In the genomic region with DNA sequence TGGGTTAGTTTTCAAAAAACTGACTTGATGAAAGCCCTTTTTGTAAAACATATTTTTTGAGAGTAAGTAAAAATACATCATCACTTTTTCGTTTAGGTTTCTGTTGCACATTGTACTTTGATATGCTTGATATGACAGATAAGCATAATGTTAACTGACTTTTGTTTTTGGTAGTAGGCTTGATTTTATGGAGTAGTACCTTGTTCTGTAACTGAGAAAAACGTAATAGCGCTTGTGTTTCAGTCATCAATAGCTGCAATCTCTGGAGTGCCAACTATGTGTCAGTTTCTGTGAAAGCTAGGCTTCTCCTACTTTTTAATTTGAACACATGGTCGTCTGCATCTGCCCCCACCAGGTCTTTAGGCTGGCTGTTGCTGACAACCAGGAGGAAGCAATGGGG, we compare ENCODE assay signal across 9 cellular contexts. TPM values are rescaled to one million over a fixed set of nuclear protein-coding genes. Genes with fewer than 3 reads are reported as not detected.
DNase-seq lines count a peak whose midpoint lies in the region; ATAC-seq and TF ChIP-seq lines count a peak whose summit lies in the region.
"Had no signal": no experiment of that assay in that cellular context is flagged by ENCODE, and none has a peak within 500 bp of the region (broad histone marks: within the 10 kb centered on the region; RNA-seq: fewer than 3 reads in every experiment).

No MANE protein-coding gene starts in this region.

- no peak for TF ChIP-seq EP300 in stomach (IDR thresholded peaks at IDR 0.05)

- H3K36me3 Mint-ChIP-seq in activated T-cell treated with anti-CD3 and anti-CD28 coated beads, Interleukin-2, amount 50 U/mL, for 72 hours (ENCODE audit: insufficient read depth in 2 of 2), result peaks cover 2 to 18% of the 10 kb centered on the region in 2 donors
- H3K36me3 Mint-ChIP-seq in activated CD4-positive, alpha-beta memory T cell treated with anti-CD3 and anti-CD28 coated beads for 36 hours, result peaks cover 3% of the 10 kb centered on the region

- CTCF ChIA-PET in activated CD4-positive, alpha-beta memory T cell treated with anti-CD3 and anti-CD28 coated beads for 36 hours (lab: Charles Lee), result interaction anchor here (1.0 to 1.7 kb wide), 3 partner anchors 26 to 263 kb away, joined by 3 to 5 read pairs (median 4); no protein-coding TSS in a partner anchor

- WGBS in stomach, 5 donors, result 49 to 58% (median 55%) methylated on average over 4 of the region's 4 CpGs

- peak; percentile 52 to 54 for ATAC-seq in activated T-cell treated with anti-CD3 and anti-CD28 coated beads, Interleukin-2, amount 50 U/mL, for 72 hours (replicated peaks in 1 of 2)
- ATAC-seq in omental fat pad (ENCODE audit: low FRiP score), result no peak

- POLR2A ChIA-PET in activated CD4-positive, alpha-beta memory T cell treated with anti-CD3 and anti-CD28 coated beads for 36 hours (lab: Charles Lee), result interaction anchor here (2.5 to 4.3 kb wide), 4 partner anchors 26 to 302 kb away, joined by 10 to 33 read pairs (median 22); a partner anchor contains a TSS

- intact Hi-C loops in activated CD4-positive, alpha-beta memory T cell treated with anti-CD3 and anti-CD28 coated beads for 36 hours (cut with micrococcal nuclease), result loop anchor here (1.0 to 10.0 kb wide), 4 partner anchors 38 to 1616 kb away; a partner anchor contains a TSS
- intact Hi-C loops in stomach (cut with DNase I; ENCODE audit: low total_unique reads), result no loop called here

- in situ Hi-C loops in KBM-7 (cut with MboI; ENCODE audit: low pct_unique_long_range_greater_than_20kb, low sequenced_read_pairs), result no loop called here

- H3K27me3 ChIP-seq in stomach, result no peaks in the 10 kb centered on the region

- no peaks in the 10 kb centered on the region for H3K27me3 Mint-ChIP-seq in activated T-cell treated with anti-CD3 and anti-CD28 coated beads, Interleukin-2, amount 50 U/mL, for 72 hours (ENCODE audit: low read depth)
- H3K27me3 Mint-ChIP-seq in activated CD4-positive, alpha-beta memory T cell treated with anti-CD3 and anti-CD28 coated beads for 36 hours, result no peaks in the 10 kb centered on the region

- H3K9me3 Mint-ChIP-seq in activated T-cell treated with anti-CD3 and anti-CD28 coated beads, Interleukin-2, amount 50 U/mL, for 72 hours, result no peaks in the 10 kb centered on the region
- no peaks in the 10 kb centered on the region for H3K9me3 Mint-ChIP-seq in activated CD4-positive, alpha-beta memory T cell treated with anti-CD3 and anti-CD28 coated beads for 36 hours

- TF ChIP-seq POLR2A in stomach (IDR thresholded peaks at IDR 0.05), result no peak

- H3K9me3 ChIP-seq in stomach, result no peaks in the 10 kb centered on the region
- H3K9me3 ChIP-seq: prostate gland had no signal

- peak overlapping the region; percentile 94 to 98 for H3K4me3 Mint-ChIP-seq in activated T-cell treated with anti-CD3 and anti-CD28 coated beads, Interleukin-2, amount 50 U/mL, for 72 hours
- peak overlapping the region; percentile 88 for H3K4me3 Mint-ChIP-seq in activated CD4-positive, alpha-beta memory T cell treated with anti-CD3 and anti-CD28 coated beads for 36 hours

- H3K27ac Mint-ChIP-seq in activated T-cell treated with anti-CD3 and anti-CD28 coated beads, Interleukin-2, amount 50 U/mL, for 72 hours, result peak overlapping the region; percentile 92
- peak overlapping the region; percentile 95 for H3K27ac Mint-ChIP-seq in activated CD4-positive, alpha-beta memory T cell treated with anti-CD3 and anti-CD28 coated beads for 36 hours

- peak overlapping the region in 1 of 5 donors; percentile 79 for H3K27ac ChIP-seq in stomach

- peak overlapping the region; percentile 90 for H3K4me3 ChIP-seq in iPS-11a (ENCODE audit: low read depth, low read length)
- peak overlapping the region in 3 of 4 donors; percentile 79 to 98 (median 91) for H3K4me3 ChIP-seq in stomach

- peaks cover 14 to 41% (median 30%) of the 10 kb centered on the region in 4 donors for H3K4me1 ChIP-seq in stomach
- H3K4me1 ChIP-seq: prostate gland had no signal

- peaks cover 72% of the 10 kb centered on the region for H3K4me1 Mint-ChIP-seq in activated T-cell treated with anti-CD3 and anti-CD28 coated beads, Interleukin-2, amount 50 U/mL, for 72 hours (ENCODE audit: low read depth)
- H3K4me1 Mint-ChIP-seq in activated CD4-positive, alpha-beta memory T cell treated with anti-CD3 and anti-CD28 coated beads for 36 hours (ENCODE audit: low read depth), result peaks cover 23% of the 10 kb centered on the region

- DNase-seq in activated T-cell treated with anti-CD3 and anti-CD28 coated beads, Interleukin-2, amount 50 U/mL, for 72 hours, result no peak
- DNase-seq in activated T-cell treated with anti-CD3 and anti-CD28 coated beads, Interleukin-2, amount 50 U/mL, for 1 hour, result no peak
- peak; percentile 22 for DNase-seq in activated CD4-positive, alpha-beta memory T cell treated with anti-CD3 and anti-CD28 coated beads for 36 hours
- DNase-seq in stomach (no peak), occipital lobe (lab: John Stamatoyannopoulos, UW) (no peak), KBM-7 (no peak), omental fat pad (ENCODE audit: low spot score) (no peak)

- no peaks in the 10 kb centered on the region for H3K36me3 ChIP-seq in stomach
- H3K36me3 ChIP-seq: prostate gland had no signal

- TF ChIP-seq CTCF in stomach (IDR thresholded peaks at IDR 0.05), result no peak
- TF ChIP-seq CTCF in omental fat pad (IDR thresholded peaks at IDR 0.05), result no peak

RNA-seq across cellular contexts. Expression of a gene that starts 1.3 kb away (rescaled TPM):
- 10 to 100 TPM; 46.6 to 51.6 TPM for total RNA-seq in activated T-cell treated with anti-CD3 and anti-CD28 coated beads, Interleukin-2, amount 50 U/mL, for 72 hours
- total RNA-seq in activated CD4-positive, alpha-beta memory T cell treated with anti-CD3 and anti-CD28 coated beads for 36 hours, result 10 to 100 TPM; 21.5 to 24.3 TPM
- total RNA-seq in stomach (10 to 100 TPM in 4 of 5 donors, 1 to 10 TPM in 1; 7.5 to 51.3 (median 21.1) TPM), occipital lobe (34.8 TPM), omental fat pad (10 to 100 TPM in 2 of 4 donors, 1 to 10 TPM in 2; 6.7 to 10.9 (median 8.7) TPM)
- polyA plus RNA-seq in stomach, result 1 to 10 TPM in 2 of 3 donors, under 1 TPM in 1; 0.76 to 2.2 (median 1.8) TPM
